12 cellular contexts compared by ENCODE assay signal in genomic region chr16:12141073-12141472, GRCh38.
"Had no signal": no experiment of that assay in that cellular context is flagged by ENCODE, and none has a peak within 500 bp of the region (broad histone marks: within the 10 kb centered on the region; RNA-seq: fewer than 3 reads in every experiment).

No MANE protein-coding gene starts in this region.

- H3K4me3 ChIP-seq: mucosa of descending colon, SK-N-MC, tibial artery, vagina had no signal

- ATAC-seq: left cardiac atrium; mucosa of descending colon; naive thymus-derived CD8-positive, alpha-beta T cell had no signal

- H3K36me3 ChIP-seq: vagina had no signal

- H3K27ac Mint-ChIP-seq: dendritic cell treated with granulocyte-macrophage colony-stimulating factor and Interleukin-4, amounts not matched to agents 40 ng/mL and 50 ng/mL, for 4 days; progenitor cell of endocrine pancreas had no signal

- H3K4me1 ChIP-seq: tibial artery, vagina had no signal

- H3K4me3 Mint-ChIP-seq: brain; dendritic cell treated with granulocyte-macrophage colony-stimulating factor and Interleukin-4, amounts not matched to agents 40 ng/mL and 50 ng/mL, for 4 days; naive thymus-derived CD8-positive, alpha-beta T cell had no signal

- H3K27ac ChIP-seq: SK-N-MC, tibial artery, vagina had no signal

- H3K27me3 Mint-ChIP-seq: dendritic cell treated with granulocyte-macrophage colony-stimulating factor and Interleukin-4, amounts not matched to agents 40 ng/mL and 50 ng/mL, for 4 days; naive thymus-derived CD8-positive, alpha-beta T cell; progenitor cell of endocrine pancreas had no signal

- H3K9me3 ChIP-seq: mucosa of descending colon, tibial artery, vagina had no signal

- H3K9me3 Mint-ChIP-seq: dendritic cell treated with granulocyte-macrophage colony-stimulating factor and Interleukin-4, amounts not matched to agents 40 ng/mL and 50 ng/mL, for 4 days; naive thymus-derived CD8-positive, alpha-beta T cell had no signal

- H3K27me3 ChIP-seq: tibial artery, vagina had no signal

- DNase-seq: activated naive CD4-positive, alpha-beta T cell treated with Interleukin-2 at 50 U/mL for 16 hours; cerebellar nuclear complex; left cardiac atrium; mucosa of descending colon; naive thymus-derived CD8-positive, alpha-beta T cell; T-helper 1 cell; tibial artery had no signal
